In the genomic region with DNA sequence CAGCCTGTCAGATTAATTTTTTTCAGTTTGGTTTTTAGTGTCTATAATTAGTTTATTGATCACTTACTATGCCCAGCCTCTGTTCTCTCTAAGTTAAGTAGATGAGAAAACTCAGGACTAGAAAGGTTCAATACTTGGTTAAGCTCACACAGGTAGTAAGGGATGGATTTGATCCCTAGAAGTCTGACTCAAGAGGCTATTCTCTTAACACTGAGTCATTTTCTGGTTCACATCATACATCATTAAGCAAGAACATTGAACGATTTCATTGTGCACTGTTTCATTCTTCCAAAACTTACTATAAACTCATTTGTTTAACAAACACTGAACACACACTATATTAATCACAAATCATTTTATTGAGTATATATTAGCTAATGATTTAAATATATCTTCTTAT, we compare ENCODE assay signal across 28 cellular contexts. TPM values are rescaled to one million over a fixed set of nuclear protein-coding genes. Genes with fewer than 3 reads are reported as not detected.
DNase-seq lines count a peak whose midpoint lies in the region; ATAC-seq and TF ChIP-seq lines count a peak whose summit lies in the region.
"Had no signal": no experiment of that assay in that cellular context is flagged by ENCODE, and none has a peak within 500 bp of the region (broad histone marks: within the 10 kb centered on the region; RNA-seq: fewer than 3 reads in every experiment).

No MANE protein-coding gene starts in this region.

- H3K9me3 Mint-ChIP-seq in activated naive CD8-positive, alpha-beta T cell treated with anti-CD3 and anti-CD28 coated beads for 36 hours, result no peaks in the 10 kb centered on the region
- H3K9me3 Mint-ChIP-seq in mesothelial cell of epicardium, result no peaks in the 10 kb centered on the region
- H3K9me3 Mint-ChIP-seq: natural killer cell; stimulated activated effector memory CD8-positive, alpha-beta T cell treated with anti-CD3 and anti-CD28 coated beads, Interleukin-12 subunit alpha, Interleukin-12 subunit beta, amount 100 ng/mL, for 72 hours; T-helper 2 cell treated with Interferon-gamma antibody and Interleukin-4, amounts not matched to agents 5 μg/mL and 100 μg/mL, for 36 hours had no signal

- H3K4me3 Mint-ChIP-seq in activated naive CD8-positive, alpha-beta T cell treated with anti-CD3 and anti-CD28 coated beads for 36 hours, result no peak overlapping the region
- no peak overlapping the region for H3K4me3 Mint-ChIP-seq in mesothelial cell of epicardium
- H3K4me3 Mint-ChIP-seq: natural killer cell; stimulated activated effector memory CD8-positive, alpha-beta T cell treated with anti-CD3 and anti-CD28 coated beads, Interleukin-12 subunit alpha, Interleukin-12 subunit beta, amount 100 ng/mL, for 72 hours; T-helper 2 cell treated with Interferon-gamma antibody and Interleukin-4, amounts not matched to agents 5 μg/mL and 100 μg/mL, for 36 hours had no signal

- no peaks in the 10 kb centered on the region for H3K79me2 ChIP-seq in SK-N-SH (ENCODE audit: insufficient read depth)

- 47% methylated on average over 1 of the region's 1 CpG for WGBS in SK-N-SH (ENCODE audit: low lambda C conversion rate)
- 84 to 86% methylated on average over 1 of the region's 1 CpG for WGBS in testis, 2 donors

- no peak for ATAC-seq in SK-N-SH treated with all-trans-retinoic acid at 6 μM for 48 hours
- peak; percentile 80 for ATAC-seq in esophagus mucosa
- ATAC-seq: left ventricle myocardium superior; natural killer cell; Right ventricle myocardium inferior; stimulated activated effector memory CD8-positive, alpha-beta T cell treated with anti-CD3 and anti-CD28 coated beads, Interleukin-12 subunit alpha, Interleukin-12 subunit beta, amount 100 ng/mL, for 72 hours had no signal

- POLR2A ChIA-PET in SK-N-SH (lab: Yijun Ruan, JAX), result no interaction called here

- no peak overlapping the region for H3K27ac Mint-ChIP-seq in activated naive CD8-positive, alpha-beta T cell treated with anti-CD3 and anti-CD28 coated beads for 36 hours
- H3K27ac Mint-ChIP-seq in mesothelial cell of epicardium, result no peak overlapping the region
- H3K27ac Mint-ChIP-seq: natural killer cell; stimulated activated effector memory CD8-positive, alpha-beta T cell treated with anti-CD3 and anti-CD28 coated beads, Interleukin-12 subunit alpha, Interleukin-12 subunit beta, amount 100 ng/mL, for 72 hours; T-helper 2 cell treated with Interferon-gamma antibody and Interleukin-4, amounts not matched to agents 5 μg/mL and 100 μg/mL, for 36 hours had no signal

- no peak for TF ChIP-seq POLR2A in testis (IDR thresholded peaks at IDR 0.05)

- no peaks in the 10 kb centered on the region for H3K36me3 Mint-ChIP-seq in activated naive CD8-positive, alpha-beta T cell treated with anti-CD3 and anti-CD28 coated beads for 36 hours
- no peaks in the 10 kb centered on the region for H3K36me3 Mint-ChIP-seq in mesothelial cell of epicardium
- H3K36me3 Mint-ChIP-seq: natural killer cell; stimulated activated effector memory CD8-positive, alpha-beta T cell treated with anti-CD3 and anti-CD28 coated beads, Interleukin-12 subunit alpha, Interleukin-12 subunit beta, amount 100 ng/mL, for 72 hours had no signal

- H2AFZ ChIP-seq in SK-N-SH (ENCODE audit: low read depth), result peak overlapping the region; percentile 7; the same call in 1 of the 2 replicates

- TF ChIP-seq CTCF in SK-N-SH (IDR thresholded peaks at IDR 0.05), result no peak
- no peak for TF ChIP-seq CTCF in kidney epithelial cell (IDR thresholded peaks at IDR 0.05; ENCODE audit: insufficient read depth, low read length, poor library complexity, severe bottlenecking)
- no peak for TF ChIP-seq CTCF in mesothelial cell of epicardium (IDR thresholded peaks at IDR 0.05; ENCODE audit: unreplicated experiment)
- TF ChIP-seq CTCF in testis (IDR thresholded peaks at IDR 0.05), result no peak

- DNase-seq in SK-N-SH, result no peak
- DNase-seq in kidney epithelial cell (ENCODE audit: low read depth), result peak; percentile 69
- no peak for DNase-seq in dermis blood vessel endothelial cell
- DNase-seq in activated naive CD8-positive, alpha-beta T cell treated with anti-CD3 and anti-CD28 coated beads for 36 hours, result no peak
- no peak for DNase-seq in mesothelial cell of epicardium (ENCODE audit: low spot score in 2 of 2, unreplicated experiment in 2 of 2)
- no peak for DNase-seq in testis
- DNase-seq: activated CD4-positive, alpha-beta T cell treated with anti-CD3 and anti-CD28 coated beads for 48 hours; activated gamma-delta T cell; activated T-cell treated with anti-CD3 and anti-CD28 coated beads, Interleukin-2, amount 50 U/mL, for 1 hour; DND-41; Karpas-422; left ventricle myocardium superior; natural killer cell; NCI-H1436 treated with DMSO at 0.1 percent for 48 hours; OCI-M1; stimulated activated CD4-positive, alpha-beta T cell treated with anti-CD3 and anti-CD28 coated beads, Interleukin-4, amount 100 ng/mL, for 1 hour had no signal

- H3K9me3 ChIP-seq in SK-N-SH (no peaks in the 10 kb centered on the region), testis (no peaks in the 10 kb centered on the region)
- H3K9me3 ChIP-seq: right atrium auricular region had no signal

- no peak for TF ChIP-seq EP300 in SK-N-SH (IDR thresholded peaks at IDR 0.05; ENCODE audit: borderline replicate concordance in 1 of 2, low read depth in 1 of 2, low read length in 1 of 2)

- H3K9me2 ChIP-seq in SK-N-SH, result no peaks in the 10 kb centered on the region

- H3K27ac ChIP-seq in SK-N-SH (ENCODE audit: low read depth in 2 of 2, low read length in 1 of 2) (no peak overlapping the region), testis (no peak overlapping the region)
- H3K27ac ChIP-seq: 22Rv1, right atrium auricular region, VCaP had no signal

- peaks cover 26% of the 10 kb centered on the region for H3K27me3 Mint-ChIP-seq in activated naive CD8-positive, alpha-beta T cell treated with anti-CD3 and anti-CD28 coated beads for 36 hours
- peaks cover 11% of the 10 kb centered on the region for H3K27me3 Mint-ChIP-seq in mesothelial cell of epicardium (ENCODE audit: low read depth)

- CTCF ChIA-PET in SK-N-SH (lab: Yijun Ruan, JAX), result interaction anchor here (0.5 to 1.7 kb wide), 2 partner anchors 194 to 286 kb away, joined by 3 to 4 read pairs; partner anchors contain the start of gene SCN3A

- no peak overlapping the region for H3K9ac ChIP-seq in SK-N-SH

- intact Hi-C loops in testis (cut with DNase I; ENCODE audit: low total_unique reads), result no loop called here

- H3K4me3 ChIP-seq in SK-N-SH (ENCODE audit: low read depth in 2 of 2, low read length in 1 of 2), result no peak overlapping the region; a peak in 1 of 4 replicates
- H3K4me3 ChIP-seq in kidney epithelial cell (ENCODE audit: low read depth, low read length), result no peak overlapping the region
- no peak overlapping the region for H3K4me3 ChIP-seq in testis
- H3K4me3 ChIP-seq: right atrium auricular region had no signal

- no peak overlapping the region for H3K4me2 ChIP-seq in SK-N-SH

- no peaks in the 10 kb centered on the region for H4K20me1 ChIP-seq in SK-N-SH (ENCODE audit: insufficient read depth)

- no peak for TF ChIP-seq RAD21 in SK-N-SH (IDR thresholded peaks at IDR 0.05; ENCODE audit: low read length)

- H3K4me1 ChIP-seq in SK-N-SH (ENCODE audit: control insufficient read depth in 1 of 2, insufficient read depth in 2 of 2, low read depth in 1 of 2, low read length in 1 of 2) (no peaks in the 10 kb centered on the region; a peak in 1 of 4 replicates), testis (no peaks in the 10 kb centered on the region)
- H3K4me1 ChIP-seq: right atrium auricular region had no signal

- no peaks in the 10 kb centered on the region for H3K4me1 Mint-ChIP-seq in activated naive CD8-positive, alpha-beta T cell treated with anti-CD3 and anti-CD28 coated beads for 36 hours
- peaks cover 4% of the 10 kb centered on the region for H3K4me1 Mint-ChIP-seq in mesothelial cell of epicardium
- H3K4me1 Mint-ChIP-seq: stimulated activated effector memory CD8-positive, alpha-beta T cell treated with anti-CD3 and anti-CD28 coated beads, Interleukin-12 subunit alpha, Interleukin-12 subunit beta, amount 100 ng/mL, for 72 hours had no signal

- H3K27me3 ChIP-seq in SK-N-SH (ENCODE audit: insufficient read depth) (no peaks in the 10 kb centered on the region), kidney epithelial cell (ENCODE audit: control insufficient read depth, insufficient read depth, low read length) (no peaks in the 10 kb centered on the region), testis (no peaks in the 10 kb centered on the region)
- H3K27me3 ChIP-seq: right atrium auricular region had no signal

- H3F3A ChIP-seq in SK-N-SH (replicated peaks; ENCODE audit: insufficient read depth), result no peaks in the 10 kb centered on the region

- no peaks in the 10 kb centered on the region for H3K36me3 ChIP-seq in SK-N-SH (replicated peaks in 1 of 2; ENCODE audit: control insufficient read depth in 1 of 2, insufficient read depth in 2 of 2, low read length in 1 of 2)
- H3K36me3 ChIP-seq in kidney epithelial cell (ENCODE audit: control insufficient read depth, insufficient read depth, low read length), result no peaks in the 10 kb centered on the region
- H3K36me3 ChIP-seq in testis (ENCODE audit: low read depth, missing control alignments), result no peaks in the 10 kb centered on the region
- H3K36me3 ChIP-seq: right atrium auricular region had no signal

TF ChIP-seq in SK-N-SH, 30 proteins besides CTCF, POLR2A, EP300 and RAD21 (continues in another document):
- TF ChIP-seq RXRA (IDR thresholded peaks at IDR 0.05; ENCODE audit: borderline replicate concordance, low read depth), result no peak
- TF ChIP-seq CHD2 (IDR thresholded peaks at IDR 0.05; ENCODE audit: low read length, partially characterized antibody), result no peak
- TF ChIP-seq RFX5 (IDR thresholded peaks at IDR 0.05; ENCODE audit: low read length), result no peak
- TF ChIP-seq YY1 (IDR thresholded peaks at IDR 0.05; ENCODE audit: low read depth), result no peak
- no peak for TF ChIP-seq GATA2 (CRISPR knock-in tag; IDR thresholded peaks at IDR 0.05)

TF ChIP-seq in SK-N-SH treated with all-trans-retinoic acid at 6 μM for 48 hours, 23 proteins besides CTCF, POLR2A, EP300 and RAD21 (continues in another document):
- TF ChIP-seq PPARA (CRISPR knock-in tag; IDR thresholded peaks at IDR 0.05; ENCODE audit: borderline replicate concordance) (no peak), OSR1 (CRISPR knock-in tag; IDR thresholded peaks at IDR 0.05) (no peak), TCF4 (CRISPR knock-in tag; IDR thresholded peaks at IDR 0.05; ENCODE audit: borderline replicate concordance) (no peak), TOX (CRISPR knock-in tag; IDR thresholded peaks at IDR 0.05; ENCODE audit: borderline replicate concordance) (no peak), ZFP3 (CRISPR knock-in tag; IDR thresholded peaks at IDR 0.05) (no peak)

RNA-seq across cellular contexts. Expression of gene SLC38A11, which starts 54.1 kb away (rescaled TPM):
- polyA plus RNA-seq in SK-N-SH (2012; rRNA removed) (not detected in 2 replicates), testis (ENCODE audit: insufficient read depth, low read depth, low replicate concordance) (0.58 TPM)
- polyA plus RNA-seq in SK-N-SH (2012; cell fraction: cytosol; rRNA removed), result 0.01 and 0.05 TPM in 2 replicates
- polyA plus RNA-seq in SK-N-SH (2012; cell fraction: nucleus; rRNA removed), result 0.05 TPM in 1 of 2 replicates, not detected in the other
- total RNA-seq in esophagus mucosa (0.48 TPM), kidney epithelial cell (0.46 TPM in 1 of 2 replicates, not detected in the other), dermis blood vessel endothelial cell (not detected in 2 replicates), mesothelial cell of epicardium (0.54 to 0.71 TPM (median 0.59 TPM) in 3 replicates), testis (1 to 10 TPM; 1.2 to 5.9 TPM)
- not detected for total RNA-seq in activated naive CD8-positive, alpha-beta T cell treated with anti-CD3 and anti-CD28 coated beads for 36 hours
- total RNA-seq: activated CD8-positive, alpha-beta memory T cell treated with anti-CD3 and anti-CD28 coated beads for 36 hours; endothelial cell of umbilical vein; NCI-H460; osteoblast had no signal
- polyA plus RNA-seq: endothelial cell of umbilical vein had no signal
